Comparison of ENCODE assay signal across 9 cellular contexts in genomic region chr5:66684663-66685062, GRCh38.
"Had no signal": no experiment of that assay in that cellular context is flagged by ENCODE, and none has a peak within 500 bp of the region (broad histone marks: within the 10 kb centered on the region; RNA-seq: fewer than 3 reads in every experiment).

No MANE protein-coding gene starts in this region.

- H3K9me3 ChIP-seq: HAP-1 had no signal

- H3K36me3 ChIP-seq: HAP-1 had no signal

- H3K27ac Mint-ChIP-seq: IgD-negative memory B cell had no signal

- H3K27me3 Mint-ChIP-seq: IgD-negative memory B cell had no signal

- H3K4me3 ChIP-seq: GM23248, HAP-1 had no signal

- H3K27ac ChIP-seq: GM23248, HL-60 had no signal

- H3K4me1 ChIP-seq: HAP-1 had no signal

- DNase-seq: GM23248, GOT3, H7, KBM-7 had no signal

- ATAC-seq: HCT116, HepG2 had no signal
